8 cellular contexts compared by ENCODE assay signal in the genomic region with DNA sequence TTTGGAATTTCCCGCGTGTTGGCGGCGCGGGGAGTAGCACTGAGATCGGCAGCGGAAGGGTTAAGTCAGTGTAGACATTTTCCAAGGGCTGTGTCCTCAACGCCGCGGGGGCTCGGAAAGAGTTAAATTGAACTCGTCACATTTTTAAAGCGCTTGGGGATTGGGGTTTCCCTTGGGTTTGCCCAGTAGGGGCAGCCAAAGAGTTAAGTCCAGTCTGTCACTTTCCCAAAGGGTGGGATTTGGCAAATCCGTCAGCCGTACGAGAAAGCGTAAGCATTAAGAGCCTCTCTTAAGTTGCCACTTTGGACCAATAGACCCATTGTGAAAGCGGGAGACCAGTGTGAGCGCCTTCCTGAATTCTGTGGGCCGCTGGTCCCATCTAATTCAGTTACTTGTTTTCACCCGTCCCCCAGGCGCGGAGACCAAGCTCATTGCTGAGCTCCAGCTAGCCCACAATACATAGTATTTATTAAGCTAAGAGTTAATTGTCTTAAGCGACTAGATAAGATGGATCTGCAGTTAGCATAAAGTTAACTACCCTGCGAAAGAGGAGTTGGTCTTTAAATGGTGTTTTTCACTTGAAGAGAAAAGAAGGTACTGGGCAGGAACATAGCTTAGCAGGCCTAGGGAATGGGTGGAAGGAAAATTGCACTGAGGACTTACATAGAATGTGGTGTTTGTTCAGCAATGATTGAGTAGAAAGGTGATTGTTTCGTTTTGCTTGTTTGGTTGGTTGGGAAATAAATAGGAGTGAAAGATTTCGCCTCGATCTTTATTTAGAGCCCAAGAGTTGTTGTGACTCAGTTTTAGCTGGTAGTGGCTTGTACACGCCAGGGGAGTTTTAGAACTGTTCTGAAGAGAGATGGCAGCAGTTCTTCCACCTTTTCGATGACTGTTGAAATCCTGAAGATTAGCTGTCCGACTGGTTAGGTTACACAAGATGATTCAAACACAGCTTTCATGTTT. TPM values are rescaled to one million over a fixed set of nuclear protein-coding genes. Genes with fewer than 3 reads are reported as not detected.
DNase-seq lines count a peak whose midpoint lies in the region; ATAC-seq and TF ChIP-seq lines count a peak whose summit lies in the region.

No MANE protein-coding gene starts in this region.

- intact Hi-C loops in psoas muscle (cut with DNase I): loop anchor here (1.0 to 5.0 kb wide), 3 partner anchors 64 to 411 kb away; partner anchors contain the start of gene EDEM1 (in 2 of the 2)

- H3K9me3 ChIP-seq in RWPE2 (ENCODE audit: severe bottlenecking) (no peaks in the 10 kb centered on the region), psoas muscle (no peaks in the 10 kb centered on the region)

- in situ Hi-C loops in astrocyte of the cerebellum (cut with HindIII; ENCODE audit: low sequenced_read_pairs): no loop called here

- H3K4me1 ChIP-seq in RWPE2 (ENCODE audit: insufficient read depth, poor library complexity, severe bottlenecking): peaks cover 26% of the 10 kb centered on the region
- H3K4me1 ChIP-seq in psoas muscle: peaks cover 41% of the 10 kb centered on the region

- H3K27ac ChIP-seq in 22Rv1 (peak overlapping the region; percentile 57), RWPE2 (ENCODE audit: poor library complexity, severe bottlenecking) (peak overlapping the region; percentile 67), psoas muscle (peak overlapping the region; percentile 95)

- WGBS in psoas muscle, 3 donors: 3 to 6% (median 3%) methylated on average over 31 of the region's 31 CpGs

- H3K4me3 ChIP-seq in RWPE2 (ENCODE audit: severe bottlenecking): peak overlapping the region; percentile 81
- H3K4me3 ChIP-seq in astrocyte of the cerebellum (ENCODE audit: low read depth, low read length): peak overlapping the region; percentile 99
- H3K4me3 ChIP-seq in psoas muscle: peak overlapping the region; percentile 92

- H3K36me3 ChIP-seq in RWPE2 (ENCODE audit: low read depth) (peaks cover 14% of the 10 kb centered on the region), psoas muscle (ENCODE audit: insufficient read depth in 1 of 2, low read depth in 1 of 2) (peaks cover 0 to 5% of the 10 kb centered on the region in 2 donors)

- TF ChIP-seq CTCF in 22Rv1 (IDR thresholded peaks at IDR 0.05): no peak
- TF ChIP-seq CTCF in RWPE2 (IDR thresholded peaks at IDR 0.05; ENCODE audit: poor library complexity, severe bottlenecking): no peak
- no peak for TF ChIP-seq CTCF in astrocyte of the cerebellum (IDR thresholded peaks at IDR 0.05; ENCODE audit: low read depth, low read length, missing control alignments)
- TF ChIP-seq CTCF in psoas muscle (IDR thresholded peaks at IDR 0.05): no peak

- peak; percentile 13 for ATAC-seq in GM18498 (IDR thresholded peaks at IDR 0.05; ENCODE audit: unreplicated experiment)
- peak; percentile 8 for ATAC-seq in HG03066 (IDR thresholded peaks at IDR 0.05; ENCODE audit: low read depth, unreplicated experiment)
- peak; percentile 69 for ATAC-seq in RWPE2 (ENCODE audit: low read depth)
- ATAC-seq in psoas muscle: peak; percentile 69 to 82 (median 78)

- H3K27me3 ChIP-seq in RWPE2 (ENCODE audit: insufficient read depth, poor library complexity, severe bottlenecking): no peaks in the 10 kb centered on the region
- no peaks in the 10 kb centered on the region for H3K27me3 ChIP-seq in psoas muscle (ENCODE audit: insufficient read depth in 3 of 3, low read length in 2 of 3)

- DNase-seq in RWPE2 (ENCODE audit: low spot score): no peak
- DNase-seq in astrocyte of the cerebellum (ENCODE audit: low read depth): peak; percentile 48
- peak; percentile 55 for DNase-seq in hepatic stellate cell (ENCODE audit: low spot score)
- DNase-seq in psoas muscle: peak; percentile 28 to 73
- no peak for DNase-seq in T1000 (lab: John Stamatoyannopoulos, UW)

RNA-seq across cellular contexts. Expression of gene ARL8B, which starts 0.9 kb away (rescaled TPM):
- 100 to 1,000 TPM in 2 of 4 donors, 10 to 100 TPM in 2; 35.1 to 154 (median 109) TPM for total RNA-seq in psoas muscle
- polyA plus RNA-seq in psoas muscle: 100 to 1,000 TPM; 140 to 266 (median 178) TPM

Comparison
In these comparisons a context has a peak if more than half of its experiments do, and no peak if none do; other contexts are left out.
1. ATAC-seq: peak in every context shown above with its lines; median percentile 78 in psoas muscle; 69 in RWPE2; 13 in GM18498; 8 in HG03066.
2. DNase-seq: peak in astrocyte of the cerebellum (single experiment), hepatic stellate cell (single experiment) and psoas muscle (2 of 2); none in RWPE2 (single experiment) and T1000 (single experiment).
3. Peak in every context shown above with its lines, with median percentiles within 50 percentile points of each other: H3K27ac ChIP-seq and H3K4me3 ChIP-seq.